ENCODE assay signal across 8 cellular contexts in the genomic region with DNA sequence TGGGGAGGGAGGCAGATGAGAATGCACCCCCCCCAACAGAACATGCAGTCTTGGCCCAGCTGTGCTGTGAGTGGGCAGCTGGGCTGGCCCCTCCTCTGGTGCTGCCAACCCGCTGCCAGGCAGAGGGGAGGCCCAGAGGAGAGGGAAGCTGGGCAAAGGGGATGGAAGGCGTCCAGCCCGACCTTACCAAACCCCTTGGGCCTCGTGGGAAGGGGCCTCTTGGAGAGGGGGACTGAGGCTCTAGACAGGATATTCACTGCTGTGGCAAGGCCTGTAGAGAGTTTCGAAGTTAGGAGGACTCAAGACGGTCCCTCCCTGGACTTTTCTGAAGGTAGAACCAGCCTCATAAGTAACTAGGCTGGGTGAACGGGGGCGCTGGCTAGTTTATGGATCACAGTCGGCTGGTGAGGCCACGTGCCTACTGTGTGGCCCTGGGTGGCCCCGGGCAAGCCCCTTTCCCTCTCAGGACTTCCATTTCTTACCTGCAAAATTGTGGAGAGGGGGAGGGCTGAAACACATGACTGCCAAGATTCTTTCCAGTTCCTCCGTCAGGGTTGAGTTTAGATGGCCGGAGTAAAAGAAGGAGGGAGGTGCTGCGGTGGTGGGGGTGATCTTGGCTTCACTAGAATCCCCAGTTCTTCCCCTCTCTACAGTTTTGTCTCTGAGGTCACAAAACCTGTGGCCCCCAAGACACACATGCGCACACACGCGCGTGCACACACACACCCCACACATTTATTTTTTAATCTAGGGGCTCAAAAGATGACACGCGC. TPM values are rescaled to one million over a fixed set of nuclear protein-coding genes. Genes with fewer than 3 reads are reported as not detected.
DNase-seq lines count a peak whose midpoint lies in the region; ATAC-seq, FAIRE-seq and TF ChIP-seq lines count a peak whose summit lies in the region.

No MANE protein-coding gene starts in this region.

- H3K9ac ChIP-seq in endothelial cell of umbilical vein (replicated peaks; ENCODE audit: extremely low read depth, insufficient read depth, low read length) (peak overlapping the region; percentile 69), mucosa of stomach (ENCODE audit: low read length) (peak overlapping the region; percentile 79)

- H3K27me3 Mint-ChIP-seq in CD8-positive, alpha-beta T cell (ENCODE audit: low read depth) = no peaks in the 10 kb centered on the region

- CTCF ChIA-PET in CD8-positive, alpha-beta T cell (lab: Charles Lee) = interaction anchor here (0.7 to 4.1 kb wide), 6 partner anchors 8 to 267 kb away, joined by 3 to 23 read pairs (median 6); a partner anchor contains a TSS
- CTCF ChIA-PET in endothelial cell of umbilical vein (lab: Charles Lee) = interaction anchor here (0.9 to 9.6 kb wide), 3 partner anchors 10 to 65 kb away, joined by 3 to 89 read pairs (median 11); no protein-coding TSS in a partner anchor

- peaks cover 56% of the 10 kb centered on the region for H3K4me1 Mint-ChIP-seq in CD8-positive, alpha-beta T cell (ENCODE audit: low read depth)

- peak; percentile 41 for ATAC-seq in CD8-positive, alpha-beta T cell
- ATAC-seq in HG03064 (IDR thresholded peaks at IDR 0.05; ENCODE audit: low read depth, unreplicated experiment) = peak; percentile 5

- H3K9me3 ChIP-seq in CD8-positive, alpha-beta T cell (ENCODE audit: low read length) = no peaks in the 10 kb centered on the region
- H3K9me3 ChIP-seq in endothelial cell of umbilical vein (replicated peaks; ENCODE audit: control insufficient read depth, insufficient read depth, low read length) = no peaks in the 10 kb centered on the region
- no peaks in the 10 kb centered on the region for H3K9me3 ChIP-seq in mucosa of stomach (ENCODE audit: control insufficient read depth, low read length)

- no peak for TF ChIP-seq CTCF in CD8-positive, alpha-beta T cell (IDR thresholded peaks at IDR 0.05)
- no peak for TF ChIP-seq CTCF in endothelial cell of umbilical vein (IDR thresholded peaks at IDR 0.05; ENCODE audit: extremely low read depth in 1 of 2, insufficient read depth in 1 of 2, low read depth in 1 of 2, low read length in 2 of 2)

- H3K9me3 Mint-ChIP-seq in CD8-positive, alpha-beta T cell = no peaks in the 10 kb centered on the region

- peak overlapping the region; percentile 74 for H3K4me3 ChIP-seq in CD8-positive, alpha-beta T cell (ENCODE audit: low read depth, low read length)
- H3K4me3 ChIP-seq in endothelial cell of umbilical vein (replicated peaks in 1 of 3; ENCODE audit: insufficient read depth in 1 of 3, low read depth in 1 of 3, low read length in 3 of 3) = peak overlapping the region; percentile 23 to 59 (median 30)
- H3K4me3 ChIP-seq in mucosa of stomach (ENCODE audit: low read length) = peak overlapping the region; percentile 63

- H3K4me3 Mint-ChIP-seq in CD8-positive, alpha-beta T cell = peak overlapping the region; percentile 94

- peak overlapping the region; percentile 98 for H3K27ac Mint-ChIP-seq in CD8-positive, alpha-beta T cell

- peak overlapping the region; percentile 54 for H3K4me2 ChIP-seq in endothelial cell of umbilical vein (ENCODE audit: insufficient read depth, low read length)

- H3K36me3 ChIP-seq in CD8-positive, alpha-beta T cell (ENCODE audit: insufficient read depth, low read length) = no peaks in the 10 kb centered on the region
- H3K36me3 ChIP-seq in endothelial cell of umbilical vein (ENCODE audit: control insufficient read depth in 2 of 2, extremely low read depth in 1 of 2, insufficient read depth in 2 of 2, low read length in 2 of 2) = no peaks in the 10 kb centered on the region
- H3K36me3 ChIP-seq in mucosa of stomach (ENCODE audit: control insufficient read depth, insufficient read depth, low read length) = no peaks in the 10 kb centered on the region

- no peak for TF ChIP-seq POLR2A in endothelial cell of umbilical vein (IDR thresholded peaks at IDR 0.05; ENCODE audit: low read depth, low read length)

- BruUV-seq in endothelial cell of umbilical vein (replicated peaks; lab: Mats Ljungman, UMichigan) = TSS peak; percentile 67

- peaks cover 33% of the 10 kb centered on the region for H3K36me3 Mint-ChIP-seq in CD8-positive, alpha-beta T cell

- H4K20me1 ChIP-seq in endothelial cell of umbilical vein (replicated peaks; ENCODE audit: control insufficient read depth, extremely low read depth, insufficient read depth, low read length) = no peaks in the 10 kb centered on the region

- H3K9me1 ChIP-seq in endothelial cell of umbilical vein (replicated peaks; ENCODE audit: control insufficient read depth, extremely low read depth, insufficient read depth, low read length) = no peaks in the 10 kb centered on the region

- no peaks in the 10 kb centered on the region for H3K79me2 ChIP-seq in endothelial cell of umbilical vein (ENCODE audit: control insufficient read depth, insufficient read depth, low read length)

- H3K27me3 ChIP-seq in CD8-positive, alpha-beta T cell (ENCODE audit: insufficient read depth, low read length) = no peaks in the 10 kb centered on the region
- H3K27me3 ChIP-seq in endothelial cell of umbilical vein (ENCODE audit: control insufficient read depth in 2 of 2, insufficient read depth in 2 of 2, low read length in 2 of 2) (no peaks in the 10 kb centered on the region), mucosa of stomach (ENCODE audit: control insufficient read depth, insufficient read depth, low read length) (peaks cover 4% of the 10 kb centered on the region)

- intact Hi-C loops in CD8-positive, alpha-beta T cell (cut with DNase I, micrococcal nuclease) = loop anchor here (1.0 kb wide), 3 partner anchors 11 to 65 kb away; a partner anchor contains a TSS
- intact Hi-C loops in endothelial cell of umbilical vein (cut with micrococcal nuclease) = no loop called here

- dilution Hi-C loops in endothelial cell of umbilical vein (cut with MboI; ENCODE audit: extremely low pct_ligation_motif_present, low sequenced_read_pairs) = no loop called here

- POLR2A ChIA-PET in CD8-positive, alpha-beta T cell (lab: Charles Lee) = interaction anchor here (0.6 to 5.5 kb wide), 19 partner anchors 9 to 486 kb away, joined by 3 to 61 read pairs (median 4); a partner anchor contains a TSS
- POLR2A ChIA-PET in endothelial cell of umbilical vein (lab: Charles Lee) = no interaction called here

- peak overlapping the region; percentile 69 for H2AFZ ChIP-seq in endothelial cell of umbilical vein (ENCODE audit: low read depth, low read length)

- DNase-seq in CD8-positive, alpha-beta T cell = peak in 5 of 7 experiments; percentile 25 to 73 (median 53)
- peak; percentile 39 for DNase-seq in activated CD4-positive, alpha-beta T cell treated with anti-CD3 and anti-CD28 coated beads, Interleukin-2, amount 50 U/mL, for 1 hour
- peak; percentile 55 for DNase-seq in endothelial cell of umbilical vein (ENCODE audit: low read depth, low spot score)
- no peak for DNase-seq in DMS79 (lab: John Stamatoyannopoulos, UW)
- DNase-seq in RPMI8226 = no peak

- H3K4me1 ChIP-seq in CD8-positive, alpha-beta T cell (ENCODE audit: insufficient read depth, low read length) = peaks cover 35% of the 10 kb centered on the region
- H3K4me1 ChIP-seq in endothelial cell of umbilical vein (ENCODE audit: control insufficient read depth, extremely low read depth, insufficient read depth, low read length) (peaks cover 14% of the 10 kb centered on the region), mucosa of stomach (ENCODE audit: control insufficient read depth, insufficient read depth, low read length) (peaks cover 27% of the 10 kb centered on the region)

- peak; percentile 46 for FAIRE-seq in endothelial cell of umbilical vein (lab: Jason Lieb, UNC)

- peak overlapping the region; percentile 87 for H3K27ac ChIP-seq in CD8-positive, alpha-beta T cell (ENCODE audit: low read depth, low read length)
- H3K27ac ChIP-seq in endothelial cell of umbilical vein (ENCODE audit: insufficient read depth, low read depth, low read length) = peak overlapping the region; percentile 42
- peak overlapping the region; percentile 69 for H3K27ac ChIP-seq in temporal lobe (ENCODE audit: low read depth, low read length)

TF ChIP-seq in endothelial cell of umbilical vein, 7 proteins besides CTCF, POLR2A, EP300 and RAD21:
- TF ChIP-seq, protein P1, sequence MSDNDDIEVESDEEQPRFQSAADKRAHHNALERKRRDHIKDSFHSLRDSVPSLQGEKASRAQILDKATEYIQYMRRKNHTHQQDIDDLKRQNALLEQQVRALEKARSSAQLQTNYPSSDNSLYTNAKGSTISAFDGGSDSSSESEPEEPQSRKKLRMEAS (IDR thresholded peaks at IDR 0.05; ENCODE audit: insufficient read depth, insufficient read length) = no peak
- TF ChIP-seq FOS (IDR thresholded peaks at IDR 0.05; ENCODE audit: borderline replicate concordance, insufficient read depth, low read length) = no peak
- no peak for TF ChIP-seq MYC (IDR thresholded peaks at IDR 0.05; ENCODE audit: low read depth, low read length)
- TF ChIP-seq JUN (IDR thresholded peaks at IDR 0.05; ENCODE audit: borderline replicate concordance, insufficient read depth, insufficient read length, low read depth) = no peak
- TF ChIP-seq GATA2 (IDR thresholded peaks at IDR 0.05; ENCODE audit: insufficient read depth, insufficient read length, low read depth, low read length) = no peak
- TF ChIP-seq EZH2 (IDR thresholded peaks at IDR 0.05; ENCODE audit: borderline replicate concordance, low read depth, low read length, severe bottlenecking) = no peak
- TF ChIP-seq POLR2AphosphoS5 (IDR thresholded peaks at IDR 0.05; ENCODE audit: insufficient read depth, low read depth, low read length) = no peak

RNA-seq across cellular contexts. Expression of a gene that starts 0.8 kb away (rescaled TPM):
- 100 to 1,000 TPM; 300 to 319 TPM for total RNA-seq in CD8-positive, alpha-beta T cell
- total RNA-seq in endothelial cell of umbilical vein = 23.4 and 23.6 TPM in 2 replicates
- polyA plus RNA-seq in endothelial cell of umbilical vein = 18.0 and 18.2 TPM in 2 replicates
- 13.6 and 13.9 TPM in 2 replicates for polyA plus RNA-seq in endothelial cell of umbilical vein (2011; cell fraction: cytosol; rRNA removed)
- polyA plus RNA-seq in endothelial cell of umbilical vein (2011; cell fraction: nucleus; rRNA removed) = 24.5 and 28.1 TPM in 2 replicates
- polyA plus RNA-seq in endothelial cell of umbilical vein (2012) = 15.8 and 19.2 TPM in 2 replicates
- polyA minus RNA-seq in endothelial cell of umbilical vein = 30.7 and 33.7 TPM in 2 replicates
- 9.0 TPM for polyA minus RNA-seq in endothelial cell of umbilical vein (2011; cell fraction: cytosol; rRNA and poly(A)+ RNA removed)
- 9.1 and 13.5 TPM in 2 replicates for polyA minus RNA-seq in endothelial cell of umbilical vein (2011; cell fraction: nucleus; rRNA and poly(A)+ RNA removed)
- 0.74 TPM for total RNA-seq in temporal lobe

RNA-seq across cellular contexts. Expression of a gene that starts 11.3 kb away (rescaled TPM):
- 10 to 100 TPM; 85.2 to 85.5 TPM for total RNA-seq in CD8-positive, alpha-beta T cell
- total RNA-seq in endothelial cell of umbilical vein (53.1 and 53.7 TPM in 2 replicates), temporal lobe (17.2 TPM)
- polyA plus RNA-seq in endothelial cell of umbilical vein = 42.0 and 43.3 TPM in 2 replicates
- 28.6 and 34.2 TPM in 2 replicates for polyA plus RNA-seq in endothelial cell of umbilical vein (2011; cell fraction: cytosol; rRNA removed)
- 136 and 143 TPM in 2 replicates for polyA plus RNA-seq in endothelial cell of umbilical vein (2011; cell fraction: nucleus; rRNA removed)
- polyA plus RNA-seq in endothelial cell of umbilical vein (2012) = 30.8 and 35.1 TPM in 2 replicates
- 54.8 and 62.4 TPM in 2 replicates for polyA minus RNA-seq in endothelial cell of umbilical vein
- polyA minus RNA-seq in endothelial cell of umbilical vein (2011; cell fraction: cytosol; rRNA and poly(A)+ RNA removed) = 30.0 TPM
- polyA minus RNA-seq in endothelial cell of umbilical vein (2011; cell fraction: nucleus; rRNA and poly(A)+ RNA removed) = 45.8 and 49.5 TPM in 2 replicates

Comparison
In these comparisons a context has a peak if more than half of its experiments do, and no peak if none do; other contexts are left out.
1. DNase-seq: peak in CD8-positive, alpha-beta T cell (5 of 7), activated CD4-positive, alpha-beta T cell treated with anti-CD3 and anti-CD28 coated beads, Interleukin-2, amount 50 U/mL, for 1 hour (single experiment) and endothelial cell of umbilical vein (single experiment); none in DMS79 (single experiment) and RPMI8226 (single experiment).
2. RNA of a gene that starts 0.8 kb away (total RNA-seq): 300 to 319 TPM in CD8-positive, alpha-beta T cell and 23.4 to 23.6 TPM in endothelial cell of umbilical vein; 0.74 TPM in temporal lobe (single experiment); every median in the first group is over 10 times any median in the second.
3. Peak in every context shown above with its lines, with median percentiles within 50 percentile points of each other: H3K27ac ChIP-seq and H3K4me3 ChIP-seq.